ENCODE assay signal across 1 cellular context in genomic region chr16:58025351-58026138, GRCh38.
TF ChIP-seq lines count a peak whose summit lies in the region.

MMP15 (plus strand) TSS chr16:58025754; CDS start chr16:58026351, 597 bp downstream.

TF ChIP-seq in HepG2, 621 proteins besides CTCF, POLR2A, EP300 and RAD21 (continued from another document and continues in another):
- TF ChIP-seq, protein P1, sequence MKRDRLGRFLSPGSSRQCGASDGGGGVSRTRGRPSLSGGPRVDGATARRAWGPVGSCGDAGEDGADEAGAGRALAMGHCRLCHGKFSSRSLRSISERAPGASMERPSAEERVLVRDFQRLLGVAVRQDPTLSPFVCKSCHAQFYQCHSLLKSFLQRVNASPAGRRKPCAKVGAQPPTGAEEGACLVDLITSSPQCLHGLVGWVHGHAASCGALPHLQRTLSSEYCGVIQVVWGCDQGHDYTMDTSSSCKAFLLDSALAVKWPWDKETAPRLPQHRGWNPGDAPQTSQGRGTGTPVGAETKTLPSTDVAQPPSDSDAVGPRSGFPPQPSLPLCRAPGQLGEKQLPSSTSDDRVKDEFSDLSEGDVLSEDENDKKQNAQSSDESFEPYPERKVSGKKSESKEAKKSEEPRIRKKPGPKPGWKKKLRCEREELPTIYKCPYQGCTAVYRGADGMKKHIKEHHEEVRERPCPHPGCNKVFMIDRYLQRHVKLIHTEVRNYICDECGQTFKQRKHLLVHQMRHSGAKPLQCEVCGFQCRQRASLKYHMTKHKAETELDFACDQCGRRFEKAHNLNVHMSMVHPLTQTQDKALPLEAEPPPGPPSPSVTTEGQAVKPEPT (CRISPR knock-in tag; IDR thresholded peaks at IDR 0.05; ENCODE audit: low read depth), result no peak
- TF ChIP-seq PLSCR1 (CRISPR knock-in tag; IDR thresholded peaks at IDR 0.05; ENCODE audit: borderline replicate concordance), result 0 out of 2 replicates have a peak, but pooled peaks have one; percentile 73
- peak; percentile 62; the same call in 1 of the 2 replicates for TF ChIP-seq SOX5 (CRISPR knock-in tag; IDR thresholded peaks at IDR 0.05; ENCODE audit: borderline replicate concordance)
- TF ChIP-seq, protein P2, sequence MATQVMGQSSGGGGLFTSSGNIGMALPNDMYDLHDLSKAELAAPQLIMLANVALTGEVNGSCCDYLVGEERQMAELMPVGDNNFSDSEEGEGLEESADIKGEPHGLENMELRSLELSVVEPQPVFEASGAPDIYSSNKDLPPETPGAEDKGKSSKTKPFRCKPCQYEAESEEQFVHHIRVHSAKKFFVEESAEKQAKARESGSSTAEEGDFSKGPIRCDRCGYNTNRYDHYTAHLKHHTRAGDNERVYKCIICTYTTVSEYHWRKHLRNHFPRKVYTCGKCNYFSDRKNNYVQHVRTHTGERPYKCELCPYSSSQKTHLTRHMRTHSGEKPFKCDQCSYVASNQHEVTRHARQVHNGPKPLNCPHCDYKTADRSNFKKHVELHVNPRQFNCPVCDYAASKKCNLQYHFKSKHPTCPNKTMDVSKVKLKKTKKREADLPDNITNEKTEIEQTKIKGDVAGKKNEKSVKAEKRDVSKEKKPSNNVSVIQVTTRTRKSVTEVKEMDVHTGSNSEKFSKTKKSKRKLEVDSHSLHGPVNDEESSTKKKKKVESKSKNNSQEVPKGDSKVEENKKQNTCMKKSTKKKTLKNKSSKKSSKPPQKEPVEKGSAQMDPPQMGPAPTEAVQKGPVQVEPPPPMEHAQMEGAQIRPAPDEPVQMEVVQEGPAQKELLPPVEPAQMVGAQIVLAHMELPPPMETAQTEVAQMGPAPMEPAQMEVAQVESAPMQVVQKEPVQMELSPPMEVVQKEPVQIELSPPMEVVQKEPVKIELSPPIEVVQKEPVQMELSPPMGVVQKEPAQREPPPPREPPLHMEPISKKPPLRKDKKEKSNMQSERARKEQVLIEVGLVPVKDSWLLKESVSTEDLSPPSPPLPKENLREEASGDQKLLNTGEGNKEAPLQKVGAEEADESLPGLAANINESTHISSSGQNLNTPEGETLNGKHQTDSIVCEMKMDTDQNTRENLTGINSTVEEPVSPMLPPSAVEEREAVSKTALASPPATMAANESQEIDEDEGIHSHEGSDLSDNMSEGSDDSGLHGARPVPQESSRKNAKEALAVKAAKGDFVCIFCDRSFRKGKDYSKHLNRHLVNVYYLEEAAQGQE (IDR thresholded peaks at IDR 0.05; ENCODE audit: borderline replicate concordance in 1 of 2, low read depth in 1 of 2, low read length in 2 of 2), result no peak
- 0 out of 2 replicates have a peak, but pooled peaks have one; percentile 50 for TF ChIP-seq ZSCAN12 (CRISPR knock-in tag; IDR thresholded peaks at IDR 0.05)
- no peak for TF ChIP-seq ZNF317 (CRISPR knock-in tag; IDR thresholded peaks at IDR 0.05)
- TF ChIP-seq FOXC1 (CRISPR knock-in tag; IDR thresholded peaks at IDR 0.05; ENCODE audit: borderline replicate concordance), result no peak; the same call in 1 of the 2 replicates
- TF ChIP-seq ZNF674 (CRISPR knock-in tag; IDR thresholded peaks at IDR 0.05; ENCODE audit: low read depth), result no peak
- no peak for TF ChIP-seq ZNF484 (CRISPR knock-in tag; IDR thresholded peaks at IDR 0.05; ENCODE audit: borderline replicate concordance, low read depth)
- no peak for TF ChIP-seq ZNF556 (CRISPR knock-in tag; IDR thresholded peaks at IDR 0.05; ENCODE audit: borderline replicate concordance)
- peak; percentile 3; the same call in 1 of the 2 replicates for TF ChIP-seq AKAP8 (CRISPR knock-in tag; IDR thresholded peaks at IDR 0.05)
- TF ChIP-seq SRSF1 (optimal IDR thresholded peaks at IDR 0.05; ENCODE audit: low read depth, low read length), result peak; percentile 32
- TF ChIP-seq ZNF792 (CRISPR knock-in tag; IDR thresholded peaks at IDR 0.05), result no peak
- TF ChIP-seq ZNF33A (CRISPR knock-in tag; IDR thresholded peaks at IDR 0.05; ENCODE audit: borderline replicate concordance), result no peak
- no peak for TF ChIP-seq ZNF44 (CRISPR knock-in tag; IDR thresholded peaks at IDR 0.05)
- TF ChIP-seq AGO2 (optimal IDR thresholded peaks at IDR 0.05; ENCODE audit: low read depth, low read length), result peak; percentile 32
- TF ChIP-seq, protein P3, sequence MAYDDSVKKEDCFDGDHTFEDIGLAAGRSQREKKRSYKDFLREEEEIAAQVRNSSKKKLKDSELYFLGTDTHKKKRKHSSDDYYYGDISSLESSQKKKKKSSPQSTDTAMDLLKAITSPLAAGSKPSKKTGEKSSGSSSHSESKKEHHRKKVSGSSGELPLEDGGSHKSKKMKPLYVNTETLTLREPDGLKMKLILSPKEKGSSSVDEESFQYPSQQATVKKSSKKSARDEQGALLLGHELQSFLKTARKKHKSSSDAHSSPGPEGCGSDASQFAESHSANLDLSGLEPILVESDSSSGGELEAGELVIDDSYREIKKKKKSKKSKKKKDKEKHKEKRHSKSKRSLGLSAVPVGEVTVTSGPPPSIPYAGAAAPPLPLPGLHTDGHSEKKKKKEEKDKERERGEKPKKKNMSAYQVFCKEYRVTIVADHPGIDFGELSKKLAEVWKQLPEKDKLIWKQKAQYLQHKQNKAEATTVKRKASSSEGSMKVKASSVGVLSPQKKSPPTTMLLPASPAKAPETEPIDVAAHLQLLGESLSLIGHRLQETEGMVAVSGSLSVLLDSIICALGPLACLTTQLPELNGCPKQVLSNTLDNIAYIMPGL (CRISPR knock-in tag; IDR thresholded peaks at IDR 0.05; ENCODE audit: borderline replicate concordance in 1 of 2, low read depth in 1 of 2), result peak in 1 of 2 experiments; percentile 32; a peak in 2 of 4 replicates
- TF ChIP-seq KLF12 (CRISPR knock-in tag; IDR thresholded peaks at IDR 0.05; ENCODE audit: borderline replicate concordance), result peak; percentile 82; the same call in 1 of the 2 replicates
- no peak for TF ChIP-seq ZNF891 (CRISPR knock-in tag; IDR thresholded peaks at IDR 0.05)
- no peak for TF ChIP-seq ZNF672 (CRISPR knock-in tag; IDR thresholded peaks at IDR 0.05)
- no peak; the same call in 1 of the 2 replicates for TF ChIP-seq BRD4 (CRISPR knock-in tag; IDR thresholded peaks at IDR 0.05)
- no peak for TF ChIP-seq JARID2 (CRISPR knock-in tag; IDR thresholded peaks at IDR 0.05; ENCODE audit: insufficient replicate concordance)
- peak; percentile 77 for TF ChIP-seq RXRB (CRISPR knock-in tag; IDR thresholded peaks at IDR 0.05; ENCODE audit: borderline replicate concordance)
- no peak for TF ChIP-seq PAX8 (CRISPR knock-in tag; IDR thresholded peaks at IDR 0.05; ENCODE audit: borderline replicate concordance)
- TF ChIP-seq, protein P4, sequence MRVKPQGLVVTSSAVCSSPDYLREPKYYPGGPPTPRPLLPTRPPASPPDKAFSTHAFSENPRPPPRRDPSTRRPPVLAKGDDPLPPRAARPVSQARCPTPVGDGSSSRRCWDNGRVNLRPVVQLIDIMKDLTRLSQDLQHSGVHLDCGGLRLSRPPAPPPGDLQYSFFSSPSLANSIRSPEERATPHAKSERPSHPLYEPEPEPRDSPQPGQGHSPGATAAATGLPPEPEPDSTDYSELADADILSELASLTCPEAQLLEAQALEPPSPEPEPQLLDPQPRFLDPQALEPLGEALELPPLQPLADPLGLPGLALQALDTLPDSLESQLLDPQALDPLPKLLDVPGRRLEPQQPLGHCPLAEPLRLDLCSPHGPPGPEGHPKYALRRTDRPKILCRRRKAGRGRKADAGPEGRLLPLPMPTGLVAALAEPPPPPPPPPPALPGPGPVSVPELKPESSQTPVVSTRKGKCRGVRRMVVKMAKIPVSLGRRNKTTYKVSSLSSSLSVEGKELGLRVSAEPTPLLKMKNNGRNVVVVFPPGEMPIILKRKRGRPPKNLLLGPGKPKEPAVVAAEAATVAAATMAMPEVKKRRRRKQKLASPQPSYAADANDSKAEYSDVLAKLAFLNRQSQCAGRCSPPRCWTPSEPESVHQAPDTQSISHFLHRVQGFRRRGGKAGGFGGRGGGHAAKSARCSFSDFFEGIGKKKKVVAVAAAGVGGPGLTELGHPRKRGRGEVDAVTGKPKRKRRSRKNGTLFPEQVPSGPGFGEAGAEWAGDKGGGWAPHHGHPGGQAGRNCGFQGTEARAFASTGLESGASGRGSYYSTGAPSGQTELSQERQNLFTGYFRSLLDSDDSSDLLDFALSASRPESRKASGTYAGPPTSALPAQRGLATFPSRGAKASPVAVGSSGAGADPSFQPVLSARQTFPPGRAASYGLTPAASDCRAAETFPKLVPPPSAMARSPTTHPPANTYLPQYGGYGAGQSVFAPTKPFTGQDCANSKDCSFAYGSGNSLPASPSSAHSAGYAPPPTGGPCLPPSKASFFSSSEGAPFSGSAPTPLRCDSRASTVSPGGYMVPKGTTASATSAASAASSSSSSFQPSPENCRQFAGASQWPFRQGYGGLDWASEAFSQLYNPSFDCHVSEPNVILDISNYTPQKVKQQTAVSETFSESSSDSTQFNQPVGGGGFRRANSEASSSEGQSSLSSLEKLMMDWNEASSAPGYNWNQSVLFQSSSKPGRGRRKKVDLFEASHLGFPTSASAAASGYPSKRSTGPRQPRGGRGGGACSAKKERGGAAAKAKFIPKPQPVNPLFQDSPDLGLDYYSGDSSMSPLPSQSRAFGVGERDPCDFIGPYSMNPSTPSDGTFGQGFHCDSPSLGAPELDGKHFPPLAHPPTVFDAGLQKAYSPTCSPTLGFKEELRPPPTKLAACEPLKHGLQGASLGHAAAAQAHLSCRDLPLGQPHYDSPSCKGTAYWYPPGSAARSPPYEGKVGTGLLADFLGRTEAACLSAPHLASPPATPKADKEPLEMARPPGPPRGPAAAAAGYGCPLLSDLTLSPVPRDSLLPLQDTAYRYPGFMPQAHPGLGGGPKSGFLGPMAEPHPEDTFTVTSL (CRISPR knock-in tag; IDR thresholded peaks at IDR 0.05; ENCODE audit: borderline replicate concordance), result no peak
- no peak for TF ChIP-seq HMGA1 (CRISPR knock-in tag; conservative IDR thresholded peaks at IDR 0.05)
- TF ChIP-seq ZNF431 (CRISPR knock-in tag; IDR thresholded peaks at IDR 0.05; ENCODE audit: borderline replicate concordance, low read depth), result peak; percentile 83; the same call in 1 of the 2 replicates
- TF ChIP-seq HINFP (CRISPR knock-in tag; IDR thresholded peaks at IDR 0.05; ENCODE audit: low read depth), result peak; percentile 100
- no peak for TF ChIP-seq AKNA (CRISPR knock-in tag; IDR thresholded peaks at IDR 0.05; ENCODE audit: borderline replicate concordance)
- TF ChIP-seq CREBL2 (CRISPR knock-in tag; IDR thresholded peaks at IDR 0.05; ENCODE audit: borderline replicate concordance), result 0 out of 2 replicates have a peak, but pooled peaks have one; percentile 49
- no peak for TF ChIP-seq UBTF (CRISPR knock-in tag; IDR thresholded peaks at IDR 0.05)
- TF ChIP-seq ZBTB21 (CRISPR knock-in tag; IDR thresholded peaks at IDR 0.05), result 0 out of 2 replicates have a peak, but pooled peaks have one; percentile 32
- TF ChIP-seq ZNF768 (CRISPR knock-in tag; IDR thresholded peaks at IDR 0.05), result peak; percentile 92
